ENCODE assay signal across 12 cellular contexts in the genomic region with DNA sequence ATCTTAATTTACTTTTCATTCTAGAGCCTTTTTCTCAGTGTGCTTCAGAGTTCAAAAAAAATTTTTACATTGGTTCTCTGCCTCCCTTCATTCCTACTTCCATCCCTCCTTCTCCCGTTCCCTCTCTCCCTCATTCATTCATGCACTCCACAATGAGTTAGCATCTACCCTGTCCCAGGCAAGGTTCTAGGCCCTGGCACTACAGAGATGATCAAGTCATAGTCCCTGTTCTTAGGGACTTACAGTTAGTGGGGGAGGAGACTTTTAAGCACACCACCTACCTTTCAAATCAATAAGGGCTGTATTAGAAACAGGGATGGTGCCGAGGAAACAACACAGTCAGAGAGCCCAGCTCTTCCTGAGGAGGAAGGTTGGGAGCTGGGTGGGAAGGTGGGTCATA. TPM values are rescaled to one million over a fixed set of nuclear protein-coding genes. Genes with fewer than 3 reads are reported as not detected.
A peak's percentile ranks its signal among the peaks of the same experiment; 100 is the strongest.
DNase-seq lines count a peak whose midpoint lies in the region; ATAC-seq lines count a peak whose summit lies in the region.
"Had no signal": no experiment of that assay in that cellular context is flagged by ENCODE, and none has a peak within 500 bp of the region (broad histone marks: within the 10 kb centered on the region; RNA-seq: fewer than 3 reads in every experiment).

No MANE protein-coding gene starts in this region.

- no peaks in the 10 kb centered on the region for H3K9me3 ChIP-seq in CD4-positive, alpha-beta memory T cell (ENCODE audit: control insufficient read depth in 1 of 2, low read length in 2 of 2)

- CTCF ChIA-PET in CD4-positive, alpha-beta memory T cell (lab: Charles Lee; ENCODE audit: partially characterized antibody) = interaction anchor here (0.9 to 6.1 kb wide), 9 partner anchors 9 to 108 kb away, joined by 3 to 101 read pairs (median 5); a partner anchor contains a TSS

- peak overlapping the region; percentile 79 to 97 (median 91) for H3K27ac Mint-ChIP-seq in CD4-positive, alpha-beta memory T cell
- peak overlapping the region; percentile 33 for H3K27ac Mint-ChIP-seq in activated T-helper 17 cell treated with anti-CD3 and anti-CD28 coated beads, Interleukin-2, amount 50 U/mL, for 72 hours
- H3K27ac Mint-ChIP-seq in natural killer cell treated with Interleukin-12 subunit alpha and Interleukin-12 subunit beta and Interleukin-15 and Interleukin-18, amount 100 ng/mL, for 72 hours = peak overlapping the region; percentile 80 to 85

- H3K36me3 ChIP-seq in CD4-positive, alpha-beta memory T cell (ENCODE audit: insufficient read depth, low read length) = no peaks in the 10 kb centered on the region

- intact Hi-C loops in CD4-positive, alpha-beta memory T cell (cut with micrococcal nuclease) = loop anchor here (5.0 kb wide), 1 partner anchor 110 kb away; no protein-coding TSS in a partner anchor

- POLR2A ChIA-PET in CD4-positive, alpha-beta memory T cell (lab: Charles Lee; ENCODE audit: partially characterized antibody) = interaction anchor here (0.5 to 13.2 kb wide), 9 partner anchors 12 to 577 kb away, joined by 3 to 249 read pairs (median 4); a partner anchor contains a TSS

- H3K4me3 Mint-ChIP-seq in CD4-positive, alpha-beta memory T cell = peak overlapping the region; percentile 59 to 91 (median 75)
- peak overlapping the region; percentile 67 for H3K4me3 Mint-ChIP-seq in activated T-helper 17 cell treated with anti-CD3 and anti-CD28 coated beads, Interleukin-2, amount 50 U/mL, for 72 hours
- H3K4me3 Mint-ChIP-seq in natural killer cell treated with Interleukin-12 subunit alpha and Interleukin-12 subunit beta and Interleukin-15 and Interleukin-18, amount 100 ng/mL, for 72 hours = peak overlapping the region; percentile 75

- ATAC-seq in GM19467 (IDR thresholded peaks at IDR 0.05; ENCODE audit: unreplicated experiment) = peak; percentile 4
- ATAC-seq in activated T-helper 17 cell treated with anti-CD3 and anti-CD28 coated beads, Interleukin-2, amount 50 U/mL, for 72 hours (replicated peaks) = no peak
- ATAC-seq in natural killer cell treated with Interleukin-12 subunit alpha and Interleukin-12 subunit beta and Interleukin-15 and Interleukin-18, amount 100 ng/mL, for 72 hours = no peak
- ATAC-seq in GM19035 (IDR thresholded peaks at IDR 0.05; ENCODE audit: unreplicated experiment) = no peak

- no peaks in the 10 kb centered on the region for H3K27me3 Mint-ChIP-seq in CD4-positive, alpha-beta memory T cell
- no peaks in the 10 kb centered on the region for H3K27me3 Mint-ChIP-seq in activated T-helper 17 cell treated with anti-CD3 and anti-CD28 coated beads, Interleukin-2, amount 50 U/mL, for 72 hours
- H3K27me3 Mint-ChIP-seq in natural killer cell treated with Interleukin-12 subunit alpha and Interleukin-12 subunit beta and Interleukin-15 and Interleukin-18, amount 100 ng/mL, for 72 hours = no peaks in the 10 kb centered on the region

- H3K4me1 Mint-ChIP-seq in CD4-positive, alpha-beta memory T cell = peaks cover 69 to 95% (median 86%) of the 10 kb centered on the region in 4 donors
- peaks cover 68% of the 10 kb centered on the region for H3K4me1 Mint-ChIP-seq in activated T-helper 17 cell treated with anti-CD3 and anti-CD28 coated beads, Interleukin-2, amount 50 U/mL, for 72 hours
- H3K4me1 Mint-ChIP-seq in natural killer cell treated with Interleukin-12 subunit alpha and Interleukin-12 subunit beta and Interleukin-15 and Interleukin-18, amount 100 ng/mL, for 72 hours (ENCODE audit: low read depth in 2 of 2) = peaks cover 73 to 90% of the 10 kb centered on the region in 2 donors

- peak overlapping the region; percentile 51 for H3K27ac ChIP-seq in CD4-positive, alpha-beta memory T cell (ENCODE audit: low read depth, low read length)

- no peaks in the 10 kb centered on the region for H3K27me3 ChIP-seq in CD4-positive, alpha-beta memory T cell (ENCODE audit: insufficient read depth, low read length)

- H3K9me3 Mint-ChIP-seq in CD4-positive, alpha-beta memory T cell = no peaks in the 10 kb centered on the region
- no peaks in the 10 kb centered on the region for H3K9me3 Mint-ChIP-seq in activated T-helper 17 cell treated with anti-CD3 and anti-CD28 coated beads, Interleukin-2, amount 50 U/mL, for 72 hours
- no peaks in the 10 kb centered on the region for H3K9me3 Mint-ChIP-seq in natural killer cell treated with Interleukin-12 subunit alpha and Interleukin-12 subunit beta and Interleukin-15 and Interleukin-18, amount 100 ng/mL, for 72 hours

- no peak for DNase-seq in CD4-positive, alpha-beta memory T cell
- DNase-seq in natural killer cell treated with Interleukin-12 subunit alpha and Interleukin-12 subunit beta and Interleukin-15 and Interleukin-18, amount 100 ng/mL, for 72 hours (ENCODE audit: low spot score) = no peak
- no peak for DNase-seq in occipital lobe (lab: John Stamatoyannopoulos, UW)
- DNase-seq in NCI-H526 (lab: John Stamatoyannopoulos, UW) = no peak
- no peak for DNase-seq in kidney tubule cell (ENCODE audit: low spot score)
- DNase-seq: activated gamma-delta T cell; effector CD8-positive, alpha-beta T cell; NCI-H1105 treated with DMSO at 0.1 percent for 48 hours; NCI-H774 had no signal

- peaks cover 92% of the 10 kb centered on the region for H3K4me1 ChIP-seq in CD4-positive, alpha-beta memory T cell (ENCODE audit: insufficient read depth, low read length)

- H3K36me3 Mint-ChIP-seq in CD4-positive, alpha-beta memory T cell = peaks cover 0 to 5% of the 10 kb centered on the region in 2 donors
- H3K36me3 Mint-ChIP-seq in activated T-helper 17 cell treated with anti-CD3 and anti-CD28 coated beads, Interleukin-2, amount 50 U/mL, for 72 hours (ENCODE audit: low read depth) = peaks cover 5% of the 10 kb centered on the region
- H3K36me3 Mint-ChIP-seq in natural killer cell treated with Interleukin-12 subunit alpha and Interleukin-12 subunit beta and Interleukin-15 and Interleukin-18, amount 100 ng/mL, for 72 hours = peaks cover 2% of the 10 kb centered on the region

- H3K4me3 ChIP-seq in CD4-positive, alpha-beta memory T cell (ENCODE audit: low read length in 2 of 2) = peak overlapping the region; percentile 23 to 40

RNA-seq across cellular contexts. Expression of a gene that starts 40.3 kb away (rescaled TPM):
- 10 to 100 TPM; 31.4 to 31.7 TPM for total RNA-seq in CD4-positive, alpha-beta memory T cell
- 10 to 100 TPM in 1 of 2 donors, 1 to 10 TPM in 1; 7.3 to 26.3 TPM for polyA plus RNA-seq in CD4-positive, alpha-beta memory T cell
- total RNA-seq in activated T-helper 17 cell treated with anti-CD3 and anti-CD28 coated beads, Interleukin-2, amount 50 U/mL, for 72 hours = 10 to 100 TPM; 13.8 to 20.1 TPM
- total RNA-seq in natural killer cell treated with Interleukin-12 subunit alpha and Interleukin-12 subunit beta and Interleukin-15 and Interleukin-18, amount 100 ng/mL, for 72 hours = 10 to 100 TPM; 27.9 to 33.0 TPM
- 9.8 TPM for total RNA-seq in occipital lobe

Comparison
In these comparisons a context has a peak if more than half of its experiments do, and no peak if none do; other contexts are left out.
1. H3K27ac Mint-ChIP-seq: peak in every context shown above with its lines; median percentile 91 in CD4-positive, alpha-beta memory T cell; 82 in natural killer cell treated with Interleukin-12 subunit alpha and Interleukin-12 subunit beta and Interleukin-15 and Interleukin-18, amount 100 ng/mL, for 72 hours; 33 in activated T-helper 17 cell treated with anti-CD3 and anti-CD28 coated beads, Interleukin-2, amount 50 U/mL, for 72 hours.